Comparison of ENCODE assay signal across 1 cellular context in the genomic region with DNA sequence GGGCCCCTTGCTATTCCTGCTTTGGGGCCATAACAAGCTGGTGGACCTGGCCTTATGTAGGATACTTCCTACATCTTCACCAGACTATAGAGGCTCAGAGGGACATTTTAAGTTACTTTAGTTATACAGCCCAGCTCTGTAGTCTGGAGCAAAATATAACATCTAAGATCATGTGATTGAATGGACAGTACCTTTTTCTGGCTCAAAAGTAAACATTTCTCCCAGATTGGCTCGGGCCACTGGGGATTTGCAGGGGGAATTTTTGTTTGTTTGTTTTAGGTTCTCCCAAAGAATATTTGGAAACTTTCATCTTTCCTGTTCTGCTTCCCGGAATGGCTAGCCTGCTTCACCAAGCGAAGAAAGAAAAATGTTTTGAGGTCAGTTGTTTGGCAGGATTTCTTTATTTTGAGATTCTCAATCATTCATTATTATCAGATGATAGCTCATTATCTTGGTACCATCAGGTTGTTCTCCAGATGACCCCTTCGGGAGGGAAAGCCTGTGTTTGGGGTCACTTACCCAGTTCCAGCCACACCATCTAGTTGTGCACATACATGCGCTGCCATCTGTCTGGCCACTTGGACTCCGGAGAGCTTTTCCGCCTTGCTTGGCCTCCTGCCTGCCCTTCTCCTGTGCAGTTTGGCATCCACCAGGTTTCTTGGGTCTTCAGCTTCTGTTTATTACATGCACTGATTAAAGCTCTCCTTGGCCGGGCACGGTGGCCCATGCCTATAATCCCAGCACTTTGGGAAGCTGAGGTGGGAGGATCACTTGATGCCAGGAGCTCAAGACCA.
TF ChIP-seq lines count a peak whose summit lies in the region.

No MANE protein-coding gene starts in this region.

TF ChIP-seq in IMR-90, 13 proteins besides CTCF, POLR2A, EP300 and RAD21 (continued from another document):
- TF ChIP-seq, protein P1, sequence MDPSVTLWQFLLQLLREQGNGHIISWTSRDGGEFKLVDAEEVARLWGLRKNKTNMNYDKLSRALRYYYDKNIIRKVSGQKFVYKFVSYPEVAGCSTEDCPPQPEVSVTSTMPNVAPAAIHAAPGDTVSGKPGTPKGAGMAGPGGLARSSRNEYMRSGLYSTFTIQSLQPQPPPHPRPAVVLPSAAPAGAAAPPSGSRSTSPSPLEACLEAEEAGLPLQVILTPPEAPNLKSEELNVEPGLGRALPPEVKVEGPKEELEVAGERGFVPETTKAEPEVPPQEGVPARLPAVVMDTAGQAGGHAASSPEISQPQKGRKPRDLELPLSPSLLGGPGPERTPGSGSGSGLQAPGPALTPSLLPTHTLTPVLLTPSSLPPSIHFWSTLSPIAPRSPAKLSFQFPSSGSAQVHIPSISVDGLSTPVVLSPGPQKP (IDR thresholded peaks at IDR 0.05; ENCODE audit: borderline replicate concordance, low read depth, low read length) = no peak
- TF ChIP-seq NFE2L2 (IDR thresholded peaks at IDR 0.05; ENCODE audit: low read depth, low read length) (no peak), MAZ (IDR thresholded peaks at IDR 0.05; ENCODE audit: borderline replicate concordance, low read depth, low read length) (no peak), SMC3 (IDR thresholded peaks at IDR 0.05; ENCODE audit: low read depth, low read length) (no peak), BHLHE40 (IDR thresholded peaks at IDR 0.05; ENCODE audit: low read depth, low read length) (no peak), MAFK (IDR thresholded peaks at IDR 0.05; ENCODE audit: low read depth, low read length) (no peak), MXI1 (IDR thresholded peaks at IDR 0.05; ENCODE audit: borderline replicate concordance, low read depth, low read length) (no peak)
